1 cellular context compared by ENCODE assay signal in genomic region chr7:70093496-70093895, GRCh38.
TF ChIP-seq lines count a peak whose summit lies in the region.

No MANE protein-coding gene starts in this region.

TF ChIP-seq in HEK293, 187 proteins besides CTCF, POLR2A, EP300 and RAD21 (continued from another document):
- TF ChIP-seq, protein P1, sequence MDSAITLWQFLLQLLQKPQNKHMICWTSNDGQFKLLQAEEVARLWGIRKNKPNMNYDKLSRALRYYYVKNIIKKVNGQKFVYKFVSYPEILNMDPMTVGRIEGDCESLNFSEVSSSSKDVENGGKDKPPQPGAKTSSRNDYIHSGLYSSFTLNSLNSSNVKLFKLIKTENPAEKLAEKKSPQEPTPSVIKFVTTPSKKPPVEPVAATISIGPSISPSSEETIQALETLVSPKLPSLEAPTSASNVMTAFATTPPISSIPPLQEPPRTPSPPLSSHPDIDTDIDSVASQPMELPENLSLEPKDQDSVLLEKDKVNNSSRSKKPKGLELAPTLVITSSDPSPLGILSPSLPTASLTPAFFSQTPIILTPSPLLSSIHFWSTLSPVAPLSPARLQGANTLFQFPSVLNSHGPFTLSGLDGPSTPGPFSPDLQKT (IDR thresholded peaks at IDR 0.05; ENCODE audit: borderline replicate concordance, low read depth, low read length) = no peak
- TF ChIP-seq ZNF548 (tag by site-specific recombination; IDR thresholded peaks at IDR 0.05) (no peak), ZNF654 (tag by site-specific recombination; IDR thresholded peaks at IDR 0.05; ENCODE audit: low read depth) (no peak), ZNF843 (tag by site-specific recombination; IDR thresholded peaks at IDR 0.05) (0 out of 2 replicates have a peak, but pooled peaks have one; percentile 15), HOXA7 (CRISPR knock-in tag; IDR thresholded peaks at IDR 0.05; ENCODE audit: borderline replicate concordance) (no peak), ZNF600 (tag by site-specific recombination; IDR thresholded peaks at IDR 0.05) (peak; percentile 31; the same call in 1 of the 2 replicates), ZBTB20 (tag by site-specific recombination; IDR thresholded peaks at IDR 0.05) (no peak), ZNF473 (tag by site-specific recombination; IDR thresholded peaks at IDR 0.05) (no peak), ZFP37 (tag by site-specific recombination; IDR thresholded peaks at IDR 0.05) (no peak), ZBTB1 (tag by site-specific recombination; IDR thresholded peaks at IDR 0.05) (no peak), ZNF777 (tag by site-specific recombination; IDR thresholded peaks at IDR 0.05; ENCODE audit: borderline replicate concordance) (no peak), INSM2 (tag by site-specific recombination; IDR thresholded peaks at IDR 0.05) (no peak), ZNF549 (tag by site-specific recombination; IDR thresholded peaks at IDR 0.05) (no peak), ZNF501 (tag by site-specific recombination; IDR thresholded peaks at IDR 0.05) (no peak), BCL11B (tag by site-specific recombination; IDR thresholded peaks at IDR 0.05; ENCODE audit: low read depth) (no peak), ZNF266 (tag by site-specific recombination; IDR thresholded peaks at IDR 0.05; ENCODE audit: low read depth) (no peak), SP7 (tag by site-specific recombination; IDR thresholded peaks at IDR 0.05) (peak; percentile 32; the same call in 1 of the 2 replicates), ZNF184 (tag by site-specific recombination; IDR thresholded peaks at IDR 0.05) (no peak), ZNF133 (tag by site-specific recombination; IDR thresholded peaks at IDR 0.05) (no peak), HOXD13 (CRISPR knock-in tag; IDR thresholded peaks at IDR 0.05; ENCODE audit: borderline replicate concordance) (no peak), KLF17 (tag by site-specific recombination; IDR thresholded peaks at IDR 0.05) (no peak), ZNF423 (tag by site-specific recombination; IDR thresholded peaks at IDR 0.05) (no peak), ZNF223 (tag by site-specific recombination; IDR thresholded peaks at IDR 0.05) (no peak), ZNF544 (tag by site-specific recombination; IDR thresholded peaks at IDR 0.05) (no peak)
- TF ChIP-seq, protein P2, sequence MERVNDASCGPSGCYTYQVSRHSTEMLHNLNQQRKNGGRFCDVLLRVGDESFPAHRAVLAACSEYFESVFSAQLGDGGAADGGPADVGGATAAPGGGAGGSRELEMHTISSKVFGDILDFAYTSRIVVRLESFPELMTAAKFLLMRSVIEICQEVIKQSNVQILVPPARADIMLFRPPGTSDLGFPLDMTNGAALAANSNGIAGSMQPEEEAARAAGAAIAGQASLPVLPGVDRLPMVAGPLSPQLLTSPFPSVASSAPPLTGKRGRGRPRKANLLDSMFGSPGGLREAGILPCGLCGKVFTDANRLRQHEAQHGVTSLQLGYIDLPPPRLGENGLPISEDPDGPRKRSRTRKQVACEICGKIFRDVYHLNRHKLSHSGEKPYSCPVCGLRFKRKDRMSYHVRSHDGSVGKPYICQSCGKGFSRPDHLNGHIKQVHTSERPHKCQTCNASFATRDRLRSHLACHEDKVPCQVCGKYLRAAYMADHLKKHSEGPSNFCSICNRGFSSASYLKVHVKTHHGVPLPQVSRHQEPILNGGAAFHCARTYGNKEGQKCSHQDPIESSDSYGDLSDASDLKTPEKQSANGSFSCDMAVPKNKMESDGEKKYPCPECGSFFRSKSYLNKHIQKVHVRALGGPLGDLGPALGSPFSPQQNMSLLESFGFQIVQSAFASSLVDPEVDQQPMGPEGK (tag by site-specific recombination; IDR thresholded peaks at IDR 0.05) = no peak
